In the genomic region with DNA sequence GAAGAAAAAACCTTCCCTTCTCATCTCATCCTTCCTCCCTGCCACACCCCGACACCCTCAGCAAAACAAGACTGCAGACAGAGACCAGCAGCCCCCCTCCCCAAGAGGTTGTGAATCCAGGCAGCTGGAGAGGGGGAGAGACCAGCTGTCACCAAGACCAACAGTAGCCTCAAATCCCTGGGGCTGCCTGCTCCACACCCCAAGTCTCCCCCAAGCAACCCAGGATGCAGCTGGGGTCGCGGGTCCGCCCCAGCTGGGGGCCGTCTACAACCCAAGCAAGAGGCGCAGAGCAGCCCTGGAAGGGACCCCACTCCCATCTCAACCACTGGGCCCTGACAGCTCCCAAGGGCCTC, we compare ENCODE assay signal across 9 cellular contexts. TPM values are rescaled to one million over a fixed set of nuclear protein-coding genes. Genes with fewer than 3 reads are reported as not detected.
DNase-seq lines count a peak whose midpoint lies in the region; ATAC-seq and TF ChIP-seq lines count a peak whose summit lies in the region.
"Had no signal": no experiment of that assay in that cellular context is flagged by ENCODE, and none has a peak within 500 bp of the region (broad histone marks: within the 10 kb centered on the region; RNA-seq: fewer than 3 reads in every experiment).

No MANE protein-coding gene starts in this region.

- H3K4me1 ChIP-seq in right atrium auricular region (peaks cover 0 to 97% of the 10 kb centered on the region in 2 donors), body of pancreas (peaks cover 73% of the 10 kb centered on the region), mesodermal cell (ENCODE audit: control insufficient read depth, insufficient read depth, low read length, poor library complexity, severe bottlenecking) (peaks cover 72% of the 10 kb centered on the region), uterus (peaks cover 0 to 37% of the 10 kb centered on the region in 2 donors)

- no peak for DNase-seq in right atrium auricular region (ENCODE audit: low spot score)
- DNase-seq in cardiac septum (ENCODE audit: low spot score): no peak
- DNase-seq in body of pancreas: peak in 1 of 4 donors; percentile 10
- no peak for DNase-seq in uterus
- DNase-seq in LoVo (ENCODE audit: low spot score): no peak
- no peak for DNase-seq in erythroblast (lab: John Stamatoyannopoulos, UW)
- DNase-seq: PC-9 had no signal

- TF ChIP-seq CTCF in right atrium auricular region (IDR thresholded peaks at IDR 0.05) (no peak), body of pancreas (IDR thresholded peaks at IDR 0.05) (no peak), uterus (IDR thresholded peaks at IDR 0.05) (no peak)

- TF ChIP-seq POLR2A in body of pancreas (IDR thresholded peaks at IDR 0.05): no peak
- no peak for TF ChIP-seq POLR2A in uterus (IDR thresholded peaks at IDR 0.05)
- no peak for TF ChIP-seq POLR2A in erythroblast (IDR thresholded peaks at IDR 0.05; ENCODE audit: low read length)

- no peaks in the 10 kb centered on the region for H3K9me3 ChIP-seq in right atrium auricular region
- H3K9me3 ChIP-seq in body of pancreas: no peaks in the 10 kb centered on the region
- no peaks in the 10 kb centered on the region for H3K9me3 ChIP-seq in mesodermal cell (ENCODE audit: control insufficient read depth, low read length)
- no peaks in the 10 kb centered on the region for H3K9me3 ChIP-seq in uterus

- H3K36me3 ChIP-seq in right atrium auricular region (no peaks in the 10 kb centered on the region), body of pancreas (replicated peaks in 1 of 2; ENCODE audit: insufficient read depth in 1 of 2, low read depth in 2 of 2) (no peaks in the 10 kb centered on the region), mesodermal cell (ENCODE audit: control insufficient read depth, insufficient read depth, low read length) (peaks cover 22% of the 10 kb centered on the region), uterus (no peaks in the 10 kb centered on the region)

- 66% methylated on average over 6 of the region's 6 CpGs; no CpG with 5 or more reads in 1 of the 2 donors for WGBS in body of pancreas, 2 donors
- 69 to 92% methylated on average over 2 to 5 of the region's 6 CpGs for WGBS in mesodermal cell (ENCODE audit: insufficient coverage in 2 of 2), 2 experiments

- peak overlapping the region; percentile 83 to 88 for H3K27ac ChIP-seq in right atrium auricular region
- peak overlapping the region in 3 of 4 donors; percentile 78 to 88 (median 86) for H3K27ac ChIP-seq in body of pancreas
- H3K27ac ChIP-seq in mesodermal cell (ENCODE audit: low read depth, low read length, severe bottlenecking): peak overlapping the region; percentile 71
- peak overlapping the region; percentile 60 to 70 for H3K27ac ChIP-seq in uterus
- H3K27ac ChIP-seq: PC-9 had no signal

- ATAC-seq in body of pancreas: no peak
- ATAC-seq in GM19397 (IDR thresholded peaks at IDR 0.05; ENCODE audit: unreplicated experiment): no peak

- intact Hi-C loops in cardiac septum (cut with DNase I) (no loop called here), body of pancreas (cut with DNase I) (no loop called here), uterus (cut with DNase I; ENCODE audit: low total_unique reads) (no loop called here)

- H3K4me3 ChIP-seq in right atrium auricular region: peak overlapping the region; percentile 24 to 56
- H3K4me3 ChIP-seq in body of pancreas: no peak overlapping the region
- no peak overlapping the region for H3K4me3 ChIP-seq in mesodermal cell (ENCODE audit: extremely low read depth, insufficient read depth, low read length, poor library complexity, severe bottlenecking)
- H3K4me3 ChIP-seq in uterus: no peak overlapping the region

- no peaks in the 10 kb centered on the region for H3K27me3 ChIP-seq in right atrium auricular region
- no peaks in the 10 kb centered on the region for H3K27me3 ChIP-seq in body of pancreas
- no peaks in the 10 kb centered on the region for H3K27me3 ChIP-seq in uterus

RNA-seq across cellular contexts. Expression of a gene that starts 7.1 kb away (rescaled TPM):
- total RNA-seq in right atrium auricular region (1 to 10 TPM; 4.4 to 5.6 TPM), cardiac septum (14.1 TPM), body of pancreas (1 to 10 TPM; 2.3 to 3.6 TPM), uterus (10 to 100 TPM in 1 of 4 donors, 1 to 10 TPM in 1, under 1 TPM in 1, not detected in 1; 0.26 to 17.7 (median 3.9) TPM)
- 24.9 TPM for polyA plus RNA-seq in mesodermal cell (2013, experiment 1 of 2)
- 18.9 TPM for polyA plus RNA-seq in mesodermal cell (2013, experiment 2 of 2)

RNA-seq across cellular contexts. Expression of a gene that starts 8.0 kb away (rescaled TPM):
- 10 to 100 TPM in 1 of 2 donors, 1 to 10 TPM in 1; 9.6 to 12.1 TPM for total RNA-seq in right atrium auricular region
- total RNA-seq in cardiac septum: 16.7 TPM
- 10 to 100 TPM; 16.6 to 19.8 TPM for total RNA-seq in body of pancreas
- polyA plus RNA-seq in mesodermal cell (2013, experiment 1 of 2): 23.2 TPM
- 21.6 TPM for polyA plus RNA-seq in mesodermal cell (2013, experiment 2 of 2)
- 10 to 100 TPM in 2 of 4 donors, 1 to 10 TPM in 2; 1.5 to 67.4 (median 25.1) TPM for total RNA-seq in uterus

RNA-seq across cellular contexts. Expression of a gene that starts 29.0 kb away (rescaled TPM):
- total RNA-seq in right atrium auricular region (10 to 100 TPM; 92.6 to 99.5 TPM), cardiac septum (61.1 TPM), body of pancreas (100 to 1,000 TPM in 1 of 2 donors, 10 to 100 TPM in 1; 56.8 to 100 TPM), uterus (100 to 1,000 TPM in 1 of 4 donors, 10 to 100 TPM in 3; 33.8 to 142 (median 63.7) TPM)
- 82.9 TPM for polyA plus RNA-seq in mesodermal cell (2013, experiment 1 of 2)
- 63.1 TPM for polyA plus RNA-seq in mesodermal cell (2013, experiment 2 of 2)

RNA-seq across cellular contexts. Expression of a gene that starts 44.2 kb away (rescaled TPM):
- total RNA-seq in right atrium auricular region (under 1 TPM; 0.51 to 0.74 TPM), cardiac septum (0.78 TPM), body of pancreas (under 1 TPM in 1 of 2 donors, not detected in 1; 0.52 TPM), uterus (1 to 10 TPM in 3 of 4 donors, not detected in 1; 1.0 to 3.3 (median 1.7) TPM)
- 8.7 TPM for polyA plus RNA-seq in mesodermal cell (2013, experiment 1 of 2)
- 7.0 TPM for polyA plus RNA-seq in mesodermal cell (2013, experiment 2 of 2)

RNA-seq across cellular contexts. Expression of a gene that starts 48.9 kb away (rescaled TPM):
- total RNA-seq in right atrium auricular region: 1 to 10 TPM; 1.7 to 4.0 TPM
- total RNA-seq in cardiac septum: 2.1 TPM
- 10 to 100 TPM; 10.5 to 13.7 TPM for total RNA-seq in body of pancreas
- polyA plus RNA-seq in mesodermal cell (2013, experiment 1 of 2): 2.6 TPM
- polyA plus RNA-seq in mesodermal cell (2013, experiment 2 of 2): 2.7 TPM
- 1 to 10 TPM; 1.0 to 5.5 (median 2.8) TPM for total RNA-seq in uterus

Comparison
In these comparisons a context has a peak if more than half of its experiments do, and no peak if none do; other contexts are left out.
1. H3K4me3 ChIP-seq: peak in right atrium auricular region (2 of 2); none in body of pancreas (0 of 2), mesodermal cell (single experiment) and uterus (0 of 2).
2. Peak in every context shown above with its lines, with median percentiles within 50 percentile points of each other: H3K27ac ChIP-seq.